In genomic region chr17:75950850-75951554, GRCh38 we compare ENCODE assay signal across 16 cellular contexts. TPM values are rescaled to one million over a fixed set of nuclear protein-coding genes. Genes with fewer than 3 reads are reported as not detected.
DNase-seq lines count a peak whose midpoint lies in the region; ATAC-seq and TF ChIP-seq lines count a peak whose summit lies in the region.
"Had no signal": no experiment of that assay in that cellular context is flagged by ENCODE, and none has a peak within 500 bp of the region (broad histone marks: within the 10 kb centered on the region; RNA-seq: fewer than 3 reads in every experiment).

No MANE protein-coding gene starts in this region.

- H3K27me3 ChIP-seq in SJCRH30, result no peaks in the 10 kb centered on the region
- H3K27me3 ChIP-seq: body of pancreas, gastroesophageal sphincter had no signal

- peaks cover 39% of the 10 kb centered on the region for H3K36me3 Mint-ChIP-seq in chondrocyte (ENCODE audit: low read depth)
- H3K36me3 Mint-ChIP-seq in osteocyte (ENCODE audit: unreplicated experiment), result peaks cover 50% of the 10 kb centered on the region
- H3K36me3 Mint-ChIP-seq in activated CD4-positive, alpha-beta T cell treated with anti-CD3 and anti-CD28 coated beads for 36 hours (ENCODE audit: low read depth), result peaks cover 23% of the 10 kb centered on the region

- H3K27ac Mint-ChIP-seq in chondrocyte (ENCODE audit: unreplicated experiment) (peak overlapping the region; percentile 55), osteocyte (ENCODE audit: unreplicated experiment) (peak overlapping the region; percentile 41)
- no peak overlapping the region for H3K27ac Mint-ChIP-seq in activated CD4-positive, alpha-beta T cell treated with anti-CD3 and anti-CD28 coated beads for 36 hours
- H3K27ac Mint-ChIP-seq: CD4-positive, alpha-beta T cell had no signal

- peak overlapping the region; percentile 47 for H3K27ac ChIP-seq in SJCRH30
- H3K27ac ChIP-seq: body of pancreas, gastroesophageal sphincter had no signal

- DNase-seq in EL (peak; percentile 39), SJCRH30 (peak; percentile 88 to 94), chondrocyte (ENCODE audit: low spot score) (peak; percentile 15), osteocyte (ENCODE audit: extremely low spot score, unreplicated experiment) (no peak), lower leg skin (ENCODE audit: low spot score in 2 of 2) (no peak), NCI-H1436 (lab: John Stamatoyannopoulos, UW) (no peak)
- no peak for DNase-seq in activated CD4-positive, alpha-beta T cell treated with anti-CD3 and anti-CD28 coated beads for 36 hours
- DNase-seq: activated T-cell treated with anti-CD3 and anti-CD28 coated beads, Interleukin-2, amount 50 U/mL, for 48 hours; body of pancreas; CD4-positive, alpha-beta T cell; effector memory CD4-positive, alpha-beta T cell; NCI-H2107; right cardiac atrium; stimulated activated naive CD4-positive, alpha-beta T cell had no signal

- peaks cover 20% of the 10 kb centered on the region for H3K4me1 ChIP-seq in SJCRH30
- H3K4me1 ChIP-seq: body of pancreas, gastroesophageal sphincter had no signal

- ATAC-seq in activated CD4-positive, alpha-beta T cell treated with anti-CD3 and anti-CD28 coated beads for 36 hours, result no peak
- ATAC-seq: activated CD4-positive, CD25-positive, alpha-beta regulatory T cell treated with anti-CD3 and anti-CD28 coated beads, Interleukin-2, amount 50 U/mL, for 24 hours; body of pancreas; gastroesophageal sphincter; right cardiac atrium had no signal

- 83 to 92% methylated on average over 8 of the region's 8 CpGs for WGBS in lower leg skin, 2 donors

- peaks cover 50% of the 10 kb centered on the region for H3K36me3 ChIP-seq in SJCRH30

- CTCF ChIA-PET in activated CD4-positive, alpha-beta T cell treated with anti-CD3 and anti-CD28 coated beads for 36 hours (lab: Charles Lee), result no interaction called here

- H3K4me3 ChIP-seq in SJCRH30 (no peak overlapping the region), lower leg skin (ENCODE audit: low read depth, poor library complexity, severe bottlenecking) (no peak overlapping the region)
- H3K4me3 ChIP-seq: body of pancreas, gastroesophageal sphincter had no signal

- H3K4me3 Mint-ChIP-seq in chondrocyte (ENCODE audit: unreplicated experiment) (no peak overlapping the region), osteocyte (ENCODE audit: unreplicated experiment) (no peak overlapping the region)
- H3K4me3 Mint-ChIP-seq in activated CD4-positive, alpha-beta T cell treated with anti-CD3 and anti-CD28 coated beads for 36 hours, result no peak overlapping the region
- H3K4me3 Mint-ChIP-seq: CD4-positive, alpha-beta T cell had no signal

- H3K27me3 Mint-ChIP-seq in chondrocyte (ENCODE audit: low read depth) (no peaks in the 10 kb centered on the region), osteocyte (ENCODE audit: unreplicated experiment) (no peaks in the 10 kb centered on the region)
- H3K27me3 Mint-ChIP-seq in activated CD4-positive, alpha-beta T cell treated with anti-CD3 and anti-CD28 coated beads for 36 hours, result no peaks in the 10 kb centered on the region
- H3K27me3 Mint-ChIP-seq: CD4-positive, alpha-beta T cell had no signal

- peaks cover 15% of the 10 kb centered on the region for H3K4me1 Mint-ChIP-seq in chondrocyte (ENCODE audit: low read depth)
- H3K4me1 Mint-ChIP-seq in osteocyte (ENCODE audit: unreplicated experiment), result peaks cover 7% of the 10 kb centered on the region
- no peaks in the 10 kb centered on the region for H3K4me1 Mint-ChIP-seq in activated CD4-positive, alpha-beta T cell treated with anti-CD3 and anti-CD28 coated beads for 36 hours

- no peak for TF ChIP-seq POLR2A in lower leg skin (IDR thresholded peaks at IDR 0.05)

- intact Hi-C loops in lower leg skin (cut with DNase I; ENCODE audit: low total_unique reads), result no loop called here
- intact Hi-C loops in activated CD4-positive, alpha-beta T cell treated with anti-CD3 and anti-CD28 coated beads for 36 hours (cut with DNase I, micrococcal nuclease), result no loop called here

- POLR2A ChIA-PET in activated CD4-positive, alpha-beta T cell treated with anti-CD3 and anti-CD28 coated beads for 36 hours (lab: Charles Lee), result no interaction called here

- H3K9me3 Mint-ChIP-seq in chondrocyte (ENCODE audit: low read depth) (no peaks in the 10 kb centered on the region), osteocyte (ENCODE audit: unreplicated experiment) (no peaks in the 10 kb centered on the region)
- no peaks in the 10 kb centered on the region for H3K9me3 Mint-ChIP-seq in activated CD4-positive, alpha-beta T cell treated with anti-CD3 and anti-CD28 coated beads for 36 hours (ENCODE audit: low read depth)
- H3K9me3 Mint-ChIP-seq: CD4-positive, alpha-beta T cell had no signal

- H3K9me3 ChIP-seq in SJCRH30 (replicated peaks), result no peaks in the 10 kb centered on the region
- H3K9me3 ChIP-seq: body of pancreas, gastroesophageal sphincter had no signal

- TF ChIP-seq CTCF in chondrocyte (IDR thresholded peaks at IDR 0.05) (no peak), osteocyte (IDR thresholded peaks at IDR 0.05) (no peak), lower leg skin (IDR thresholded peaks at IDR 0.05) (no peak)

RNA-seq across cellular contexts. Expression of gene FBF1, which starts 10.2 kb away (rescaled TPM):
- total RNA-seq in SJCRH30 (2014; rRNA removed; shearing (Covaris generic)), result 10.3 and 13.5 TPM in 2 replicates
- 6.7 to 19.8 TPM (median 7.5 TPM) in 3 replicates for total RNA-seq in chondrocyte
- 14.5 and 14.8 TPM in 2 replicates for total RNA-seq in osteocyte
- total RNA-seq in lower leg skin, result 10 to 100 TPM; 20.4 to 23.8 (median 22.4) TPM
- 10 to 100 TPM; 16.2 to 18.0 TPM for total RNA-seq in activated CD4-positive, alpha-beta T cell treated with anti-CD3 and anti-CD28 coated beads for 36 hours

RNA-seq across cellular contexts. Expression of gene ACOX1, which starts 28.0 kb away (rescaled TPM):
- total RNA-seq in SJCRH30 (2014; rRNA removed; shearing (Covaris generic)), result 34.8 and 36.4 TPM in 2 replicates
- total RNA-seq in chondrocyte (50.2 to 63.3 TPM (median 52.3 TPM) in 3 replicates), osteocyte (48.0 and 53.4 TPM in 2 replicates), lower leg skin (100 to 1,000 TPM in 1 of 4 donors, 10 to 100 TPM in 3; 71.2 to 102 (median 81.3) TPM)
- 10 to 100 TPM; 27.7 to 33.1 TPM for total RNA-seq in activated CD4-positive, alpha-beta T cell treated with anti-CD3 and anti-CD28 coated beads for 36 hours

RNA-seq across cellular contexts. Expression of gene TEN1, which starts 28.0 kb away (rescaled TPM):
- 11.8 and 17.7 TPM in 2 replicates for total RNA-seq in SJCRH30 (2014; rRNA removed; shearing (Covaris generic))
- total RNA-seq in chondrocyte (17.1 to 22.2 TPM (median 21.8 TPM) in 3 replicates), osteocyte (23.7 and 25.2 TPM in 2 replicates), lower leg skin (10 to 100 TPM; 43.7 to 57.9 (median 49.7) TPM)
- total RNA-seq in activated CD4-positive, alpha-beta T cell treated with anti-CD3 and anti-CD28 coated beads for 36 hours, result 10 to 100 TPM in 1 of 2 experiments, 1 to 10 TPM in 1; 9.8 to 13.6 TPM

RNA-seq across cellular contexts. Expression of gene MRPL38, which starts 46.3 kb away (rescaled TPM):
- total RNA-seq in SJCRH30 (2014; rRNA removed; shearing (Covaris generic)), result 43.6 and 47.1 TPM in 2 replicates
- total RNA-seq in chondrocyte (47.4 to 53.3 TPM (median 49.8 TPM) in 3 replicates), osteocyte (71.1 and 73.6 TPM in 2 replicates), lower leg skin (10 to 100 TPM; 36.5 to 64.7 (median 49.0) TPM)
- total RNA-seq in activated CD4-positive, alpha-beta T cell treated with anti-CD3 and anti-CD28 coated beads for 36 hours, result 100 to 1,000 TPM in 1 of 2 experiments, 10 to 100 TPM in 1; 98.0 to 115 TPM

RNA-seq across cellular contexts. Expression of gene CDK3, which starts 49.7 kb away (rescaled TPM):
- 2.7 and 3.1 TPM in 2 replicates for total RNA-seq in SJCRH30 (2014; rRNA removed; shearing (Covaris generic))
- total RNA-seq in chondrocyte (6.3 to 7.1 TPM (median 6.7 TPM) in 3 replicates), osteocyte (8.3 and 9.6 TPM in 2 replicates), lower leg skin (1 to 10 TPM; 2.7 to 8.4 (median 4.5) TPM)
- total RNA-seq in activated CD4-positive, alpha-beta T cell treated with anti-CD3 and anti-CD28 coated beads for 36 hours, result 1 to 10 TPM; 5.6 to 6.0 TPM

Comparison
In these comparisons a context has a peak if more than half of its experiments do, and no peak if none do; other contexts are left out.
1. DNase-seq: peak in EL (single experiment), SJCRH30 (2 of 2) and chondrocyte (single experiment); none in osteocyte (single experiment), lower leg skin (0 of 2), NCI-H1436 (single experiment) and activated CD4-positive, alpha-beta T cell treated with anti-CD3 and anti-CD28 coated beads for 36 hours (single experiment).